Comparison of ENCODE assay signal across 32 cellular contexts in the genomic region with DNA sequence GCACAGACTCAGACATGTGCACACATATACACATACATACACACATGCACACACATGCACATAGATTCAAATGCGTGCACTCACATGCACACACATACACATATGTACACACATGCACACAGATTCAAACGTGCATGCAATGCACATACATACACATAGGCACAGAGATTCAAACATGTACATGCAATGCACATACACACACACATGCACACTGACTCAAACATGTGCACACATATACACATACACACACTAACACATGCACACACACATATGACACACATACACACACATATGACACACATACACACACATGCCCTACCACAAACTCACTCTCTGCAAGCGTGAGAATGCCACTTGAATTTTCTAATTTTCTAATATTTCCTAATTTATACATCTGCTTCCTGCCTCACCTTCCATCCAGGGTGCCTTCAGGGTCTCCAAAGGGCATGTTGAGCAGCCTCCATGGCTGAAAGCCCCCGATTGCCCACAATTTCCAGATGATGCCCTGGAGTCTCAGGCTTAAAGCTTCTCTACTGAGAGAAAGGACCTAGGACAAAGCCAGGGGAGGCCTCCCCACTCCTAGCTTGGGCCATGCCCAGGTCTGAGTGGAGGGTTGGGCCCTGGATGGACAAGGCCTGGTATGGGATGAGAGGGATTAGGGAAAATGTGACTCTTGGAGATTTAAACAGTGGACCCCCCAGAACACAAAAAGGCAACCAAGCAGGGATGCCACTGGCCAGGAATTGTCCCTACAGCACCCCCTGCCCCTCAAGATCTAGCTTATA.
"Had no signal": no experiment of that assay in that cellular context is flagged by ENCODE, and none has a peak within 500 bp of the region (broad histone marks: within the 10 kb centered on the region; RNA-seq: fewer than 3 reads in every experiment).

No MANE protein-coding gene starts in this region.

- H3K4me1 ChIP-seq: adrenal gland, body of pancreas, foreskin keratinocyte, gastrocnemius medialis had no signal

- ATAC-seq: activated CD4-positive, alpha-beta T cell treated with anti-CD3 and anti-CD28 coated beads for 36 hours; activated CD8-positive, alpha-beta memory T cell treated with anti-CD3 and anti-CD28 coated beads, Interleukin-2, amount 10 ng/mL, durations not matched to agents 7 days and 5 days; activated CD8-positive, alpha-beta T cell treated with anti-CD3 and anti-CD28 coated beads, Interleukin-2, amount 10 ng/mL, durations not matched to agents 7 days and 5 days; activated naive CD8-positive, alpha-beta T cell treated with anti-CD3 and anti-CD28 coated beads, Interleukin-2, amount 50 U/mL, for 24 hours; body of pancreas; effector memory CD8-positive, alpha-beta T cell; foreskin keratinocyte; gastrocnemius medialis; heart left ventricle had no signal

- H3K27ac Mint-ChIP-seq: activated CD4-positive, alpha-beta memory T cell treated with anti-CD3 and anti-CD28 coated beads for 36 hours; activated CD4-positive, alpha-beta T cell treated with anti-CD3 and anti-CD28 coated beads for 36 hours; activated CD4-positive, alpha-beta T cell treated with anti-CD3 and anti-CD28 coated beads, Interleukin-2, amount 10 ng/mL, durations not matched to agents 24 days and 14 days; activated CD8-positive, alpha-beta memory T cell treated with anti-CD3 and anti-CD28 coated beads, Interleukin-2, amount 10 ng/mL, durations not matched to agents 7 days and 5 days; activated CD8-positive, alpha-beta T cell treated with anti-CD3 and anti-CD28 coated beads, Interleukin-2, amount 10 ng/mL, durations not matched to agents 7 days and 5 days; activated naive CD4-positive, alpha-beta T cell treated with anti-CD3 and anti-CD28 coated beads for 36 hours; activated naive CD4-positive, alpha-beta T cell treated with anti-CD3 and anti-CD28 coated beads, Interleukin-2, amount 50 U/mL, for 24 hours; activated naive CD8-positive, alpha-beta T cell treated with anti-CD3 and anti-CD28 coated beads for 36 hours; activated naive CD8-positive, alpha-beta T cell treated with anti-CD3 and anti-CD28 coated beads, Interleukin-2, amount 50 U/mL, for 24 hours; activated T-helper 1 cell treated with anti-CD3 and anti-CD28 coated beads, Interleukin-12 subunit alpha, Interleukin-12 subunit beta, Interleukin-2, Interleukin-4 antibody, amounts not matched to agents 30 ng/mL and 10 ng/mL and 1 ng/mL, durations not matched to agents 14 hours and 24 hours and 36 hours; activated T-helper 2 cell treated with anti-CD3 and anti-CD28 coated beads, Interferon-gamma antibody, Interleukin-2, Interleukin-4, amounts not matched to agents 10 μg/mL and 5 μg/mL and 100 μg/mL, durations not matched to agents 14 hours and 24 hours and 36 hours; dendritic cell treated with granulocyte-macrophage colony-stimulating factor and Interleukin-4, amounts not matched to agents 40 ng/mL and 50 ng/mL, for 4 days; effector memory CD8-positive, alpha-beta T cell had no signal

- H3K4me3 Mint-ChIP-seq: activated CD4-positive, alpha-beta memory T cell treated with anti-CD3 and anti-CD28 coated beads for 36 hours; activated CD4-positive, alpha-beta T cell treated with anti-CD3 and anti-CD28 coated beads for 36 hours; activated CD4-positive, alpha-beta T cell treated with anti-CD3 and anti-CD28 coated beads, Interleukin-2, amount 10 ng/mL, durations not matched to agents 24 days and 14 days; activated CD8-positive, alpha-beta memory T cell treated with anti-CD3 and anti-CD28 coated beads, Interleukin-2, amount 10 ng/mL, durations not matched to agents 7 days and 5 days; activated CD8-positive, alpha-beta T cell treated with anti-CD3 and anti-CD28 coated beads, Interleukin-2, amount 10 ng/mL, durations not matched to agents 7 days and 5 days; activated naive CD4-positive, alpha-beta T cell treated with anti-CD3 and anti-CD28 coated beads for 36 hours; activated naive CD4-positive, alpha-beta T cell treated with anti-CD3 and anti-CD28 coated beads, Interleukin-2, amount 50 U/mL, for 24 hours; activated naive CD8-positive, alpha-beta T cell treated with anti-CD3 and anti-CD28 coated beads for 36 hours; activated naive CD8-positive, alpha-beta T cell treated with anti-CD3 and anti-CD28 coated beads, Interleukin-2, amount 50 U/mL, for 24 hours; activated T-helper 1 cell treated with anti-CD3 and anti-CD28 coated beads, Interleukin-12 subunit alpha, Interleukin-12 subunit beta, Interleukin-2, Interleukin-4 antibody, amounts not matched to agents 30 ng/mL and 10 ng/mL and 1 ng/mL, durations not matched to agents 14 hours and 24 hours and 36 hours; central memory CD8-positive, alpha-beta T cell; dendritic cell treated with granulocyte-macrophage colony-stimulating factor and Interleukin-4, amounts not matched to agents 40 ng/mL and 50 ng/mL, for 4 days; effector memory CD8-positive, alpha-beta T cell had no signal

- H3K27ac ChIP-seq: adrenal gland, body of pancreas, coronary artery, epithelial cell of prostate, foreskin keratinocyte, gastrocnemius medialis, heart left ventricle had no signal

- H3K4me1 Mint-ChIP-seq: activated CD4-positive, alpha-beta T cell treated with anti-CD3 and anti-CD28 coated beads for 36 hours; activated CD4-positive, alpha-beta T cell treated with anti-CD3 and anti-CD28 coated beads, Interleukin-2, amount 10 ng/mL, durations not matched to agents 24 days and 14 days; activated CD8-positive, alpha-beta memory T cell treated with anti-CD3 and anti-CD28 coated beads, Interleukin-2, amount 10 ng/mL, durations not matched to agents 7 days and 5 days; activated naive CD4-positive, alpha-beta T cell treated with anti-CD3 and anti-CD28 coated beads, Interleukin-2, amount 50 U/mL, for 24 hours; activated naive CD8-positive, alpha-beta T cell treated with anti-CD3 and anti-CD28 coated beads for 36 hours; activated naive CD8-positive, alpha-beta T cell treated with anti-CD3 and anti-CD28 coated beads, Interleukin-2, amount 50 U/mL, for 24 hours; central memory CD8-positive, alpha-beta T cell had no signal

- H3K4me3 ChIP-seq: adrenal gland, body of pancreas, coronary artery, gastrocnemius medialis, heart left ventricle had no signal

- H3K36me3 Mint-ChIP-seq: activated CD4-positive, alpha-beta memory T cell treated with anti-CD3 and anti-CD28 coated beads for 36 hours; activated CD8-positive, alpha-beta memory T cell treated with anti-CD3 and anti-CD28 coated beads, Interleukin-2, amount 10 ng/mL, durations not matched to agents 7 days and 5 days; activated naive CD4-positive, alpha-beta T cell treated with anti-CD3 and anti-CD28 coated beads, Interleukin-2, amount 50 U/mL, for 24 hours; activated naive CD8-positive, alpha-beta T cell treated with anti-CD3 and anti-CD28 coated beads for 36 hours had no signal

- DNase-seq: activated CD4-positive, alpha-beta memory T cell treated with anti-CD3 and anti-CD28 coated beads for 36 hours; activated CD4-positive, alpha-beta T cell treated with anti-CD3 and anti-CD28 coated beads for 36 hours; activated CD4-positive, alpha-beta T cell treated with anti-CD3 and anti-CD28 coated beads, Interleukin-2, amount 10 ng/mL, durations not matched to agents 24 days and 14 days; activated CD4-positive, CD25-positive, alpha-beta regulatory T cell; activated CD4-positive, CD25-positive, alpha-beta regulatory T cell treated with anti-CD3 and anti-CD28 coated beads, Interleukin-2, amount 50 U/mL, for 72 hours; activated CD8-positive, alpha-beta memory T cell treated with anti-CD3 and anti-CD28 coated beads, Interleukin-2, amount 10 ng/mL, durations not matched to agents 7 days and 5 days; activated CD8-positive, alpha-beta memory T cell treated with anti-CD3 and anti-CD28 coated beads, Interleukin-2, amount 50 U/mL, for 4 hours; activated CD8-positive, alpha-beta T cell treated with anti-CD3 and anti-CD28 coated beads, Interleukin-2, amount 10 ng/mL, durations not matched to agents 7 days and 5 days; activated effector memory CD4-positive, alpha-beta T cell treated with anti-CD3 and anti-CD28 coated beads, Interleukin-2, amount 50 U/mL, for 16 hours; activated naive CD4-positive, alpha-beta T cell treated with anti-CD3 and anti-CD28 coated beads for 36 hours; activated naive CD8-positive, alpha-beta T cell treated with anti-CD3 and anti-CD28 coated beads for 36 hours; activated naive CD8-positive, alpha-beta T cell treated with anti-CD3 and anti-CD28 coated beads, Interleukin-2, amount 50 U/mL, for 24 hours; activated T-cell treated with anti-CD3 and anti-CD28 coated beads, Interleukin-2, amount 50 U/mL, for 1 hour; activated T-cell treated with anti-CD3 and anti-CD28 coated beads, Interleukin-2, amount 50 U/mL, for 48 hours; adrenal gland; amygdala; aorta; body of pancreas; effector CD4-positive, alpha-beta T cell; effector memory CD8-positive, alpha-beta T cell; gastrocnemius medialis; glutamatergic neuron; heart left ventricle; T-helper 2 cell had no signal

- H3K27me3 Mint-ChIP-seq: activated CD4-positive, alpha-beta T cell treated with anti-CD3 and anti-CD28 coated beads, Interleukin-2, amount 10 ng/mL, durations not matched to agents 24 days and 14 days; activated CD8-positive, alpha-beta memory T cell treated with anti-CD3 and anti-CD28 coated beads, Interleukin-2, amount 10 ng/mL, durations not matched to agents 7 days and 5 days; activated naive CD4-positive, alpha-beta T cell treated with anti-CD3 and anti-CD28 coated beads, Interleukin-2, amount 50 U/mL, for 24 hours; central memory CD8-positive, alpha-beta T cell; dendritic cell treated with granulocyte-macrophage colony-stimulating factor and Interleukin-4, amounts not matched to agents 40 ng/mL and 50 ng/mL, for 4 days; effector memory CD8-positive, alpha-beta T cell had no signal

- H3K36me3 ChIP-seq: adrenal gland, gastrocnemius medialis, heart left ventricle had no signal

- H3K9me3 ChIP-seq: gastrocnemius medialis had no signal

- H3K27me3 ChIP-seq: adrenal gland, body of pancreas, foreskin keratinocyte, gastrocnemius medialis had no signal
